In the genomic region with DNA sequence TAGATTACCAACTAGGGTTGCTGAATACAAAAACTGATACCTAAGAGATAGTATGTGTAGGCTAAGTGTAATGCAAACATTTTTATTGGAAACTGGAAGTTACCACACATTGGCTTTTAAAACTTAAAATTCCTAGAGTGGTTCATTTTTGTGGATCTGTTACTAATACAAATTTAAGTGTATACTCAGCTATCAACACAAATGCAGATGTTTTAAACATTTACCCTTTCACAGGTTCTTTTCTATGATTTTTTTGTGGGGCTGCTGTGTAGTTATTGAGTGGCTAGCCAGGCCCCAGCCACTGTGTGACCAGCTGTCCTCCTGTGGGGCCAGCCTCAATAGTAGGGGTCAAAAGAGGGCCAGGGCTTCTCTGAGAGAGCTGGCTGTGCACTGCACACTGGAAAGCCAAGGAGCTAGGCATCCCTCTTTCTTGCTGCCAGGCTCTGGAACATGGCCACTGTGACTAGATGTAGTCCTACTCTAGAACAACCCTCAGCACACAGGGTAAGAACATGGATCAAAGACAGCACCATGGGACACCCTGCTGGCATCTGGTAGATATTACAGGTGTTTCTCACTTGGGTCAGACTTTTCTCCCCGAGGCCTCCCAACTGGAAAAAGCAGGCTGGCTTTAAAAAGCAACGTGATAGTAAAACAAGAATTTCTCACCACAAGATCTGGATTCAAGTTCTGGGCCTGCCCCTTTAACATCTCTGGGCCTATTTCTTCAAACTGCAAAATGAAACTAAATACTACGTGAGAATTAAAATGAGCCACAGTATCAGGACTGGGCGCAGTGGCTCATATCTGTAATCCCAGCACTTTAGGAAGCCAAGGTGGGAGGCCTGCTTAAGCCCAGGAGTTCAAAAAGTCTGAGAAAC, we compare ENCODE assay signal across 1 cellular context.
TF ChIP-seq lines count a peak whose summit lies in the region.

No MANE protein-coding gene starts in this region.

TF ChIP-seq in endothelial cell of umbilical vein, 7 proteins besides CTCF, POLR2A, EP300 and RAD21:
- TF ChIP-seq, protein P1, sequence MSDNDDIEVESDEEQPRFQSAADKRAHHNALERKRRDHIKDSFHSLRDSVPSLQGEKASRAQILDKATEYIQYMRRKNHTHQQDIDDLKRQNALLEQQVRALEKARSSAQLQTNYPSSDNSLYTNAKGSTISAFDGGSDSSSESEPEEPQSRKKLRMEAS (IDR thresholded peaks at IDR 0.05; ENCODE audit: insufficient read depth, insufficient read length): no peak
- TF ChIP-seq JUN (IDR thresholded peaks at IDR 0.05; ENCODE audit: borderline replicate concordance, insufficient read depth, insufficient read length, low read depth) (no peak), MYC (IDR thresholded peaks at IDR 0.05; ENCODE audit: low read depth, low read length) (no peak), POLR2AphosphoS5 (IDR thresholded peaks at IDR 0.05; ENCODE audit: insufficient read depth, low read depth, low read length) (peak; percentile 49), GATA2 (IDR thresholded peaks at IDR 0.05; ENCODE audit: insufficient read depth, insufficient read length, low read depth, low read length) (no peak)
TF ChIP-seq in endothelial cell of umbilical vein: peak in this region for 1.
